ENCODE assay signal across 8 cellular contexts in the genomic region with DNA sequence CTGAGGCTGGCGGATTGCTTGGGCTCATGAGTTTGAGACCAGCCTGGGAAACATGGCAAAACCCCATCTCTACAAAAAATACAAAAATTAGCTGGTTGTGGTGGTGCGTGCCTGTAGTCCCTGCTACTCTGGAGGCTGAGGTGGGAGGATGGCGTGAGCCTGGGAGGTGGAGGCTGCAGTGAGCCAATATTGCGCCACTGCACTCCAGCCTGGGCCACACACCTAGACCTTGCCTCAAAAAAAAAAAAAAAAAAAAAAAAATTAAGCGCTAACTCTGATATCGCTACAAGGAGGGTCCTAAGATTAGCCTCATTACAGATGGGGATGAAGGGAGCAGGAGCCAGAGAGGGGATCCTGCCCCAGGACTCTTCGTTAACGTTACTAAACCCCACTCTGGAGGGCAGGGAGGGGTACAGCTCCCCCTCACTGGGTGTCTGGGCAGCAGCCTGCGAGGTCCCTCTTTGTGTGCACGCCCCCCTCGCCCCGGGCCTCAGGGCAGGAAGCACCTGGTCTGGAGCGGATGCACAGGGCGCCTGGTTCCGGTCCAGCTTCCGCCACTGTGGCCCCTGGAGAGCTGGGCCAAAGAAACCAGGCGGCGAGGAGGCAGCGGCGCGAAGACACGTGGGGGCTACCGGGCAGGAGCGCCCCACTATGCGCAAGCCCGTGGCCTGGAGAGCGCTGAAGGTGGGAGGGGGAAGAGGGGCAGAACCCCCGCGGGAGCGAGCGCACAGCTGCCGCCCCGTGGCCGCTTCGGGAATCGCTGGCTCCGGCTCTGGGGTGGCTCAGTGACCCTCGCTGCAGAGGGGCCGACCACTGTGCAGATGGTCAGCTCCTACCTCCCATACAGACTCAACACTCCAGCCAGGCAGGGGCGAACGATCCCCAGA. TPM values are rescaled to one million over a fixed set of nuclear protein-coding genes. Genes with fewer than 3 reads are reported as not detected.
DNase-seq lines count a peak whose midpoint lies in the region; ATAC-seq and TF ChIP-seq lines count a peak whose summit lies in the region.

No MANE protein-coding gene starts in this region.

- peaks cover 45% of the 10 kb centered on the region for H3K4me1 Mint-ChIP-seq in activated CD4-positive, alpha-beta memory T cell treated with anti-CD3 and anti-CD28 coated beads, Interleukin-2, amount 10 ng/mL, durations not matched to agents 7 days and 5 days
- peaks cover 14 to 57% (median 47%) of the 10 kb centered on the region in 4 donors for H3K4me1 Mint-ChIP-seq in naive thymus-derived CD8-positive, alpha-beta T cell
- H3K4me1 Mint-ChIP-seq in type B pancreatic cell (ENCODE audit: unreplicated experiment): peaks cover 4% of the 10 kb centered on the region

- no peaks in the 10 kb centered on the region for H3K9me3 ChIP-seq in effector memory CD4-positive, alpha-beta T cell (ENCODE audit: control insufficient read depth, low read length)

- peak overlapping the region; percentile 89 for H3K27ac Mint-ChIP-seq in activated CD4-positive, alpha-beta memory T cell treated with anti-CD3 and anti-CD28 coated beads, Interleukin-2, amount 10 ng/mL, durations not matched to agents 7 days and 5 days
- H3K27ac Mint-ChIP-seq in naive thymus-derived CD8-positive, alpha-beta T cell: peak overlapping the region; percentile 79 to 96 (median 92)
- H3K27ac Mint-ChIP-seq in type B pancreatic cell: no peak overlapping the region

- no peaks in the 10 kb centered on the region for H3K27me3 ChIP-seq in effector memory CD4-positive, alpha-beta T cell (replicated peaks; ENCODE audit: control insufficient read depth, insufficient read depth, low read length, poor library complexity, severe bottlenecking)

- H3K36me3 Mint-ChIP-seq in activated CD4-positive, alpha-beta memory T cell treated with anti-CD3 and anti-CD28 coated beads, Interleukin-2, amount 10 ng/mL, durations not matched to agents 7 days and 5 days (ENCODE audit: low read depth): peaks cover 13% of the 10 kb centered on the region
- H3K36me3 Mint-ChIP-seq in naive thymus-derived CD8-positive, alpha-beta T cell: peaks cover 0 to 8% (median 2%) of the 10 kb centered on the region in 3 donors
- H3K36me3 Mint-ChIP-seq in type B pancreatic cell: no peaks in the 10 kb centered on the region

- peak; percentile 63 for TF ChIP-seq POLR2A in GM15510 (IDR thresholded peaks at IDR 0.05; ENCODE audit: borderline replicate concordance, extremely low read depth, insufficient read length)

- CTCF ChIA-PET in activated CD4-positive, alpha-beta memory T cell treated with anti-CD3 and anti-CD28 coated beads, Interleukin-2, amount 10 ng/mL, durations not matched to agents 7 days and 5 days (lab: Charles Lee): interaction anchor here (0.7 to 3.1 kb wide), 17 partner anchors 8 to 219 kb away, joined by 3 to 16 read pairs (median 5); partner anchors contain the start of genes IER2, NACC1 and STX10

- H3K4me3 ChIP-seq in effector memory CD4-positive, alpha-beta T cell (ENCODE audit: insufficient read depth, low read depth, low read length, poor library complexity, severe bottlenecking): peak overlapping the region; percentile 68

- H3K9me3 Mint-ChIP-seq in activated CD4-positive, alpha-beta memory T cell treated with anti-CD3 and anti-CD28 coated beads, Interleukin-2, amount 10 ng/mL, durations not matched to agents 7 days and 5 days: peaks cover 4% of the 10 kb centered on the region
- H3K9me3 Mint-ChIP-seq in naive thymus-derived CD8-positive, alpha-beta T cell: no peaks in the 10 kb centered on the region
- no peaks in the 10 kb centered on the region for H3K9me3 Mint-ChIP-seq in type B pancreatic cell

- POLR2A ChIA-PET in activated CD4-positive, alpha-beta memory T cell treated with anti-CD3 and anti-CD28 coated beads, Interleukin-2, amount 10 ng/mL, durations not matched to agents 7 days and 5 days (lab: Charles Lee): interaction anchor here (1.2 to 3.9 kb wide), 8 partner anchors 9 to 311 kb away, joined by 4 to 46 read pairs (median 8); partner anchors contain the start of genes IER2, NACC1, STX10 and TRMT1
- POLR2A ChIA-PET in naive thymus-derived CD8-positive, alpha-beta T cell (lab: Charles Lee): interaction anchor here (0.5 to 5.8 kb wide), 16 partner anchors 8 to 342 kb away, joined by 3 to 67 read pairs (median 6); partner anchors contain the start of genes CALR, IER2, JUNB and NACC1

- peaks cover 51% of the 10 kb centered on the region for H3K4me1 ChIP-seq in effector memory CD4-positive, alpha-beta T cell (ENCODE audit: control insufficient read depth, insufficient read depth, low read length, poor library complexity, severe bottlenecking)

- peak overlapping the region; percentile 66 for H3K27ac ChIP-seq in effector memory CD4-positive, alpha-beta T cell (ENCODE audit: insufficient read depth, low read length, poor library complexity, severe bottlenecking)

- peak; percentile 42 to 60 for ATAC-seq in naive thymus-derived CD8-positive, alpha-beta T cell
- no peak for ATAC-seq in GM19452 (IDR thresholded peaks at IDR 0.05; ENCODE audit: unreplicated experiment)

- TF ChIP-seq CTCF in type B pancreatic cell (conservative IDR thresholded peaks at IDR 0.05): peak; percentile 73

- H3K4me3 Mint-ChIP-seq in activated CD4-positive, alpha-beta memory T cell treated with anti-CD3 and anti-CD28 coated beads, Interleukin-2, amount 10 ng/mL, durations not matched to agents 7 days and 5 days: peak overlapping the region; percentile 90
- H3K4me3 Mint-ChIP-seq in naive thymus-derived CD8-positive, alpha-beta T cell: peak overlapping the region; percentile 88 to 96 (median 91)
- no peak overlapping the region for H3K4me3 Mint-ChIP-seq in type B pancreatic cell

- no peaks in the 10 kb centered on the region for H3K27me3 Mint-ChIP-seq in activated CD4-positive, alpha-beta memory T cell treated with anti-CD3 and anti-CD28 coated beads, Interleukin-2, amount 10 ng/mL, durations not matched to agents 7 days and 5 days
- no peaks in the 10 kb centered on the region for H3K27me3 Mint-ChIP-seq in naive thymus-derived CD8-positive, alpha-beta T cell
- peaks cover 27% of the 10 kb centered on the region for H3K27me3 Mint-ChIP-seq in type B pancreatic cell

- peaks cover 2% of the 10 kb centered on the region for H3K36me3 ChIP-seq in effector memory CD4-positive, alpha-beta T cell (ENCODE audit: control insufficient read depth, insufficient read depth, low read length)

- DNase-seq in HuH-7 (ENCODE audit: low spot score) (peak; percentile 66), type B pancreatic cell (ENCODE audit: extremely low spot score, unreplicated experiment) (no peak), NCI-H2029 (lab: John Stamatoyannopoulos, UW) (no peak)
- DNase-seq in activated CD4-positive, alpha-beta memory T cell treated with anti-CD3 and anti-CD28 coated beads, Interleukin-2, amount 10 ng/mL, durations not matched to agents 7 days and 5 days: peak; percentile 70
- DNase-seq in effector memory CD4-positive, alpha-beta T cell: peak in 2 of 3 donors; percentile 44 to 57
- DNase-seq in naive thymus-derived CD8-positive, alpha-beta T cell: peak; percentile 42 to 79 (median 64)

RNA-seq across cellular contexts. Expression of gene LYL1, which starts 1.5 kb away (rescaled TPM):
- total RNA-seq in activated CD4-positive, alpha-beta memory T cell treated with anti-CD3 and anti-CD28 coated beads, Interleukin-2, amount 10 ng/mL, durations not matched to agents 7 days and 5 days: 1 to 10 TPM; 5.7 to 6.2 TPM
- total RNA-seq in naive thymus-derived CD8-positive, alpha-beta T cell: 1 to 10 TPM; 6.6 to 7.9 TPM
- 1 to 10 TPM in 2 of 3 donors, under 1 TPM in 1; 0.37 to 2.6 (median 1.3) TPM for polyA plus RNA-seq in naive thymus-derived CD8-positive, alpha-beta T cell
- 0.19 TPM in 1 of 2 replicates, not detected in the other for total RNA-seq in type B pancreatic cell (ENCODE audit: low replicate concordance)

RNA-seq across cellular contexts. Expression of gene TRMT1, which starts 12.3 kb away (rescaled TPM):
- 10 to 100 TPM; 29.4 to 29.7 TPM for total RNA-seq in activated CD4-positive, alpha-beta memory T cell treated with anti-CD3 and anti-CD28 coated beads, Interleukin-2, amount 10 ng/mL, durations not matched to agents 7 days and 5 days
- 100 to 1,000 TPM; 100 to 103 TPM for total RNA-seq in naive thymus-derived CD8-positive, alpha-beta T cell
- 10 to 100 TPM; 26.1 to 35.1 (median 27.2) TPM for polyA plus RNA-seq in naive thymus-derived CD8-positive, alpha-beta T cell
- total RNA-seq in type B pancreatic cell (ENCODE audit: low replicate concordance): 48.1 and 69.7 TPM in 2 replicates

RNA-seq across cellular contexts. Expression of gene NACC1, which starts 13.9 kb away (rescaled TPM):
- total RNA-seq in activated CD4-positive, alpha-beta memory T cell treated with anti-CD3 and anti-CD28 coated beads, Interleukin-2, amount 10 ng/mL, durations not matched to agents 7 days and 5 days: 10 to 100 TPM; 74.5 to 82.2 TPM
- total RNA-seq in naive thymus-derived CD8-positive, alpha-beta T cell: 10 to 100 TPM; 24.5 to 25.7 TPM
- 1 to 10 TPM; 1.4 to 3.4 (median 1.9) TPM for polyA plus RNA-seq in naive thymus-derived CD8-positive, alpha-beta T cell
- 66.8 and 77.9 TPM in 2 replicates for total RNA-seq in type B pancreatic cell (ENCODE audit: low replicate concordance)

RNA-seq across cellular contexts. Expression of gene STX10, which starts 46.0 kb away (rescaled TPM):
- 10 to 100 TPM; 69.0 to 72.2 TPM for total RNA-seq in activated CD4-positive, alpha-beta memory T cell treated with anti-CD3 and anti-CD28 coated beads, Interleukin-2, amount 10 ng/mL, durations not matched to agents 7 days and 5 days
- 10 to 100 TPM; 60.2 to 62.8 TPM for total RNA-seq in naive thymus-derived CD8-positive, alpha-beta T cell
- polyA plus RNA-seq in naive thymus-derived CD8-positive, alpha-beta T cell: 10 to 100 TPM; 36.1 to 56.2 (median 50.2) TPM
- 45.2 and 46.8 TPM in 2 replicates for total RNA-seq in type B pancreatic cell (ENCODE audit: low replicate concordance)

RNA-seq across cellular contexts. Expression of gene IER2, which starts 46.0 kb away (rescaled TPM):
- 100 to 1,000 TPM; 231 to 234 TPM for total RNA-seq in activated CD4-positive, alpha-beta memory T cell treated with anti-CD3 and anti-CD28 coated beads, Interleukin-2, amount 10 ng/mL, durations not matched to agents 7 days and 5 days
- total RNA-seq in naive thymus-derived CD8-positive, alpha-beta T cell: 100 to 1,000 TPM; 105 to 112 TPM
- polyA plus RNA-seq in naive thymus-derived CD8-positive, alpha-beta T cell: 100 to 1,000 TPM; 100 to 162 (median 107) TPM
- 103 and 322 TPM in 2 replicates for total RNA-seq in type B pancreatic cell (ENCODE audit: low replicate concordance)

Comparison
In these comparisons a context has a peak if more than half of its experiments do, and no peak if none do; other contexts are left out.
1. DNase-seq: peak in HuH-7 (single experiment), activated CD4-positive, alpha-beta memory T cell treated with anti-CD3 and anti-CD28 coated beads, Interleukin-2, amount 10 ng/mL, durations not matched to agents 7 days and 5 days (single experiment), effector memory CD4-positive, alpha-beta T cell (2 of 3) and naive thymus-derived CD8-positive, alpha-beta T cell (10 of 10); none in type B pancreatic cell (single experiment) and NCI-H2029 (single experiment).